ENCODE assay signal across 8 cellular contexts in the genomic region with DNA sequence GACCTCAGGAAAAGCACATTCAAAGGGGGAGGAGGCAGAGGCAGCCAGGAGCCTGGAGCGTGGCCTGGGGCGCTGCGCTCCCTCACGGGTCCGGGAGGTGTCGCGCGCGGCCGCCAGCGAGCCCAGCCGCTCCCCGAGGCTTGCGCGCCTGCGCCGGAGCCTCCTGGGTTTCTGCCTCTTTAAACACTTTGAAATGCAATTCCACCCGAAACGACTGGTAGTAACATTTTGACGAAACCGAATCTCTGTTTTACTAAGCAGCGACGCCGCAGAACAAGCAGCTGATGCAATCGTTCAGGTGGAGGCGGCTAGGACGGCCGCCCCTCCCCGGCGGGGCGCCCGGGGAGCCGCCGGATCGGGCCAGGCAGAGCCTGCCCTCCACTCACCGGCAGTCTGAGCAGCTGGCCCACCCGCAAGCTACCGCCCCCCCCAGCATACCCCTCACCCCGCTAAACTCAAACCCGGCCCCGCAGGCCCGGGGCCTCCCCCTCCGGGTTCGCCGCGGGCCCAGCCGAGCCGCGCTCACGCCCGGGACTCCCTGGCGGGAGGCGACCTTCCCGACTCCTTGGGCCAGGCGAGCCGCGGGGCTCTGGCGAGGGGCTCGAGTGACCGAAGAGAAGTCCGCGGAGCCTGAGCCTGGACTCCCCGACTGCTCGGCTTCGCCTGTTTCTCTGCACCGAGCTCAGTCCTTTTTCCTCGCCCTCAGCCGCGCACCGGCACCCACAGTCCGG. TPM values are rescaled to one million over a fixed set of nuclear protein-coding genes. Genes with fewer than 3 reads are reported as not detected.
DNase-seq lines count a peak whose midpoint lies in the region; TF ChIP-seq lines count a peak whose summit lies in the region.

No MANE protein-coding gene starts in this region.

- H3K9me3 ChIP-seq in mammary epithelial cell (replicated peaks; ENCODE audit: insufficient read depth, low read length) (no peaks in the 10 kb centered on the region), smooth muscle cell (replicated peaks; ENCODE audit: low read depth) (no peaks in the 10 kb centered on the region)

- no peaks in the 10 kb centered on the region for H3K36me3 ChIP-seq in mammary epithelial cell (ENCODE audit: insufficient read depth, low read length)
- no peaks in the 10 kb centered on the region for H3K36me3 ChIP-seq in smooth muscle cell (ENCODE audit: low read depth)

- H3K4me2 ChIP-seq in mammary epithelial cell (ENCODE audit: insufficient read depth, low read depth, low read length): peak overlapping the region; percentile 74
- peak overlapping the region; percentile 90 for H3K4me2 ChIP-seq in smooth muscle cell

- peak; percentile 58 for DNase-seq in GM12864 (ENCODE audit: low read depth)
- peak; percentile 54 for DNase-seq in HEK293T (ENCODE audit: extremely low spot score)
- peak; percentile 73 for DNase-seq in MV-4-11 (lab: John Stamatoyannopoulos, UW)
- DNase-seq in mammary epithelial cell: peak; percentile 63
- peak; percentile 84 for DNase-seq in iris pigment epithelial cell (ENCODE audit: low read depth)
- DNase-seq in smooth muscle cell (lab: John Stamatoyannopoulos, UW; ENCODE audit: unreplicated experiment): no peak
- no peak for DNase-seq in GF-D8 (lab: John Stamatoyannopoulos, UW)

- no peaks in the 10 kb centered on the region for H3K79me2 ChIP-seq in mammary epithelial cell (ENCODE audit: insufficient read depth, low read length)
- H3K79me2 ChIP-seq in smooth muscle cell (ENCODE audit: low read depth): no peaks in the 10 kb centered on the region

- H3K27me3 ChIP-seq in mammary epithelial cell (ENCODE audit: insufficient read depth, low read length): peaks cover 48% of the 10 kb centered on the region
- H3K27me3 ChIP-seq in smooth muscle cell (ENCODE audit: low read depth): peaks cover 97% of the 10 kb centered on the region

- no peaks in the 10 kb centered on the region for H3F3A ChIP-seq in smooth muscle cell (ENCODE audit: low read depth)

- TF ChIP-seq CTCF in GM12864 (IDR thresholded peaks at IDR 0.05; ENCODE audit: low read depth, low read length, missing control alignments) (peak; percentile 59), WI38 (IDR thresholded peaks at IDR 0.05; ENCODE audit: low read depth, low read length) (peak; percentile 80), mammary epithelial cell (conservative IDR thresholded peaks at IDR 0.05 in 1 of 2, IDR thresholded peaks at IDR 0.05 in 1 of 2; ENCODE audit: extremely low read depth in 1 of 2, insufficient read depth in 1 of 2, low read depth in 1 of 2, low read length in 2 of 2) (peak; percentile 35 to 60), smooth muscle cell (IDR thresholded peaks at IDR 0.05; ENCODE audit: borderline replicate concordance, insufficient read depth, poor library complexity, severe bottlenecking) (peak; percentile 68)

- H3K4me1 ChIP-seq in mammary epithelial cell (ENCODE audit: insufficient read depth, low read length): peaks cover 26% of the 10 kb centered on the region
- peaks cover 20% of the 10 kb centered on the region for H3K4me1 ChIP-seq in smooth muscle cell (ENCODE audit: low read depth)

- H4K20me1 ChIP-seq in mammary epithelial cell (ENCODE audit: insufficient read depth, low read length) (no peaks in the 10 kb centered on the region), smooth muscle cell (ENCODE audit: low read depth) (no peaks in the 10 kb centered on the region)

- dilution Hi-C loops in mammary epithelial cell (cut with HindIII; ENCODE audit: low sequenced_read_pairs): no loop called here

- H3K4me3 ChIP-seq in GM12864 (ENCODE audit: low read depth, low read length) (no peak overlapping the region), WI38 (ENCODE audit: low read depth, low read length) (peak overlapping the region; percentile 60), mammary epithelial cell (replicated peaks in 1 of 3; ENCODE audit: insufficient read depth in 1 of 3, low read depth in 2 of 3, low read length in 3 of 3) (peak overlapping the region; percentile 41 to 47 (median 43)), smooth muscle cell (peak overlapping the region; percentile 71)

- CTCF ChIA-PET in HEK293T (lab: Yijun Ruan, JAX) (interaction anchor here (0.7 kb wide), 1 partner anchor 84 kb away, joined by 3 read pairs; no protein-coding TSS in a partner anchor), mammary epithelial cell (lab: Charles Lee; ENCODE audit: low non-redundant PET) (interaction anchor here (0.5 kb wide), 1 partner anchor 382 kb away, joined by 3 read pairs; no protein-coding TSS in a partner anchor)

- WGBS in mammary epithelial cell (ENCODE audit: low coverage, missing lambda C conversion rate): 4% methylated on average over 34 of the region's 71 CpGs
- WGBS in smooth muscle cell (ENCODE audit: low lambda C conversion rate): under 1% methylated on average over 57 of the region's 71 CpGs

- in situ Hi-C loops in mammary epithelial cell (cut with MboI; ENCODE audit: low sequenced_read_pairs in 2 of 2): loop anchor here in 1 of 2 donors (25.0 kb wide), 1 partner anchor 645 kb away; no protein-coding TSS in a partner anchor

- POLR2A ChIA-PET in HEK293T (lab: Yijun Ruan, JAX): no interaction called here

- H3K27ac ChIP-seq in mammary epithelial cell (ENCODE audit: insufficient read depth, low read depth, low read length) (no peak overlapping the region), smooth muscle cell (ENCODE audit: low read depth) (no peak overlapping the region)

- H2AFZ ChIP-seq in mammary epithelial cell (ENCODE audit: low read depth, low read length) (peak overlapping the region; percentile 87), smooth muscle cell (ENCODE audit: low read depth) (peak overlapping the region; percentile 73)

- intact Hi-C loops in mammary epithelial cell (cut with micrococcal nuclease): loop anchor here (2.0 to 10.0 kb wide), 5 partner anchors 185 to 650 kb away; no protein-coding TSS in a partner anchor

- TSS peak; percentile 65 for BruUV-seq in mammary epithelial cell (replicated peaks; lab: Mats Ljungman, UMichigan)

- H3K9ac ChIP-seq in mammary epithelial cell (ENCODE audit: insufficient read depth, low read length): no peak overlapping the region
- peak overlapping the region; percentile 6 for H3K9ac ChIP-seq in smooth muscle cell (ENCODE audit: low read depth)

TF ChIP-seq in HEK293T, 16 proteins besides CTCF, POLR2A, EP300 and RAD21:
- no peak for TF ChIP-seq ARNT (IDR thresholded peaks at IDR 0.05)
- no peak for TF ChIP-seq ELF4 (IDR thresholded peaks at IDR 0.05)
- no peak for TF ChIP-seq LEF1 (IDR thresholded peaks at IDR 0.05; ENCODE audit: borderline replicate concordance)
- TF ChIP-seq FOXK2 (IDR thresholded peaks at IDR 0.05): no peak
- no peak for TF ChIP-seq SP1 (IDR thresholded peaks at IDR 0.05)

RNA-seq across cellular contexts. Expression of a gene that starts 3.3 kb away (rescaled TPM):
- total RNA-seq in mammary epithelial cell: 10 to 100 TPM in 1 of 2 donors, under 1 TPM in 1; 0.47 to 13.8 TPM
- not detected for polyA plus RNA-seq in mammary epithelial cell
- not detected for polyA minus RNA-seq in mammary epithelial cell
- 0.04 and 0.09 TPM in 2 replicates for total RNA-seq in smooth muscle cell
- polyA plus RNA-seq in smooth muscle cell: not detected in 2 replicates

Comparison
In these comparisons a context has a peak if more than half of its experiments do, and no peak if none do; other contexts are left out.
1. DNase-seq: peak in GM12864 (single experiment), HEK293T (single experiment), MV-4-11 (single experiment), mammary epithelial cell (single experiment) and iris pigment epithelial cell (single experiment); none in smooth muscle cell (single experiment) and GF-D8 (single experiment).
2. Peak in every context shown above with its lines, with median percentiles within 50 percentile points of each other: CTCF ChIP-seq.